8 cellular contexts compared by ENCODE assay signal in genomic region chr6:10719386-10720228, GRCh38. TPM values are rescaled to one million over a fixed set of nuclear protein-coding genes. Genes with fewer than 3 reads are reported as not detected.
DNase-seq lines count a peak whose midpoint lies in the region; ATAC-seq and TF ChIP-seq lines count a peak whose summit lies in the region.

No MANE protein-coding gene starts in this region.

- ATAC-seq in GM21737 (IDR thresholded peaks at IDR 0.05; ENCODE audit: unreplicated experiment), result no peak

- TF ChIP-seq CTCF in fibroblast of villous mesenchyme (IDR thresholded peaks at IDR 0.05; ENCODE audit: insufficient read depth, low read depth, low read length) (no peak), smooth muscle cell (IDR thresholded peaks at IDR 0.05; ENCODE audit: borderline replicate concordance, insufficient read depth, poor library complexity, severe bottlenecking) (no peak)

- WGBS in smooth muscle cell (ENCODE audit: low lambda C conversion rate), result 88% methylated on average over 11 of the region's 25 CpGs

- H3K4me2 ChIP-seq in smooth muscle cell, result no peak overlapping the region

- intact Hi-C loops in activated CD4-positive, alpha-beta memory T cell treated with anti-CD3 and anti-CD28 coated beads for 36 hours (cut with micrococcal nuclease), result loop anchor here (10.0 kb wide), 1 partner anchor 315 kb away; no protein-coding TSS in a partner anchor

- H3K27ac ChIP-seq in smooth muscle cell (ENCODE audit: low read depth), result peak overlapping the region; percentile 88

- POLR2A ChIA-PET in activated CD4-positive, alpha-beta memory T cell treated with anti-CD3 and anti-CD28 coated beads for 36 hours (lab: Charles Lee), result interaction anchor here (1.3 to 3.7 kb wide), 2 partner anchors 25 to 27 kb away, joined by 4 to 31 read pairs; partner anchors contain the start of genes C6orf52, PAK1IP1 and TMEM14B

- no peaks in the 10 kb centered on the region for H3K27me3 ChIP-seq in smooth muscle cell (ENCODE audit: low read depth)

- H3K36me3 Mint-ChIP-seq in activated CD4-positive, alpha-beta memory T cell treated with anti-CD3 and anti-CD28 coated beads for 36 hours, result peaks cover 8% of the 10 kb centered on the region

- H3K36me3 ChIP-seq in smooth muscle cell (ENCODE audit: low read depth), result no peaks in the 10 kb centered on the region

- H2AFZ ChIP-seq in smooth muscle cell (ENCODE audit: low read depth), result peak overlapping the region; percentile 31

- H3K4me1 ChIP-seq in smooth muscle cell (ENCODE audit: low read depth), result peaks cover 25% of the 10 kb centered on the region

- peak overlapping the region; percentile 84 for H3K4me3 Mint-ChIP-seq in activated CD4-positive, alpha-beta memory T cell treated with anti-CD3 and anti-CD28 coated beads for 36 hours

- peaks cover 13% of the 10 kb centered on the region for H3F3A ChIP-seq in smooth muscle cell (ENCODE audit: low read depth)

- H4K20me1 ChIP-seq in smooth muscle cell (ENCODE audit: low read depth), result no peaks in the 10 kb centered on the region

- peaks cover 10% of the 10 kb centered on the region for H3K9me3 Mint-ChIP-seq in activated CD4-positive, alpha-beta memory T cell treated with anti-CD3 and anti-CD28 coated beads for 36 hours

- H3K9ac ChIP-seq in smooth muscle cell (ENCODE audit: low read depth), result peak overlapping the region; percentile 73

- DNase-seq in SHP77 (lab: John Stamatoyannopoulos, UW) (peak; percentile 11 to 17), SHP77 treated with DMSO at 0.1 percent for 48 hours (lab: John Stamatoyannopoulos, UW) (no peak), fibroblast of villous mesenchyme (ENCODE audit: low read depth) (peak; percentile 18), smooth muscle cell (lab: John Stamatoyannopoulos, UW; ENCODE audit: unreplicated experiment) (no peak), DMS153 treated with DMSO at 0.1 percent for 48 hours (lab: John Stamatoyannopoulos, UW; ENCODE audit: unreplicated experiment) (no peak), mesenteric fat pad (ENCODE audit: low spot score) (no peak)
- DNase-seq in activated CD4-positive, alpha-beta memory T cell treated with anti-CD3 and anti-CD28 coated beads for 36 hours, result peak; percentile 70

- peak overlapping the region; percentile 80 for H3K27ac Mint-ChIP-seq in activated CD4-positive, alpha-beta memory T cell treated with anti-CD3 and anti-CD28 coated beads for 36 hours

- H3K4me1 Mint-ChIP-seq in activated CD4-positive, alpha-beta memory T cell treated with anti-CD3 and anti-CD28 coated beads for 36 hours (ENCODE audit: low read depth), result peaks cover 31% of the 10 kb centered on the region

- H3K4me3 ChIP-seq in fibroblast of villous mesenchyme (ENCODE audit: low read depth, low read length), result peak overlapping the region; percentile 76
- no peak overlapping the region for H3K4me3 ChIP-seq in smooth muscle cell

- H3K79me2 ChIP-seq in smooth muscle cell (ENCODE audit: low read depth), result peaks cover 11% of the 10 kb centered on the region

- no peaks in the 10 kb centered on the region for H3K27me3 Mint-ChIP-seq in activated CD4-positive, alpha-beta memory T cell treated with anti-CD3 and anti-CD28 coated beads for 36 hours

- no peaks in the 10 kb centered on the region for H3K9me3 ChIP-seq in smooth muscle cell (replicated peaks; ENCODE audit: low read depth)

- CTCF ChIA-PET in activated CD4-positive, alpha-beta memory T cell treated with anti-CD3 and anti-CD28 coated beads for 36 hours (lab: Charles Lee), result interaction anchor here (0.7 to 3.2 kb wide), 6 partner anchors 9 to 241 kb away, joined by 3 to 15 read pairs (median 4); partner anchors contain the start of genes C6orf52, PAK1IP1 and TMEM14B

RNA-seq across cellular contexts. Expression of gene TMEM14C, which starts 3.3 kb away (rescaled TPM):
- total RNA-seq in activated CD4-positive, alpha-beta memory T cell treated with anti-CD3 and anti-CD28 coated beads for 36 hours, result 10 to 100 TPM; 84.9 to 87.6 TPM
- total RNA-seq in fibroblast of villous mesenchyme, result 120 and 142 TPM in 2 replicates
- total RNA-seq in smooth muscle cell, result 178 and 180 TPM in 2 replicates
- 180 and 182 TPM in 2 replicates for polyA plus RNA-seq in smooth muscle cell
- 84.8 TPM for total RNA-seq in mesenteric fat pad

RNA-seq across cellular contexts. Expression of gene PAK1IP1, which starts 24.8 kb away (rescaled TPM):
- 10 to 100 TPM; 28.2 to 32.8 TPM for total RNA-seq in activated CD4-positive, alpha-beta memory T cell treated with anti-CD3 and anti-CD28 coated beads for 36 hours
- 19.0 and 25.5 TPM in 2 replicates for total RNA-seq in fibroblast of villous mesenchyme
- total RNA-seq in smooth muscle cell, result 20.9 and 23.8 TPM in 2 replicates
- 19.4 and 22.0 TPM in 2 replicates for polyA plus RNA-seq in smooth muscle cell
- 17.3 TPM for total RNA-seq in mesenteric fat pad

RNA-seq across cellular contexts. Expression of gene C6orf52, which starts 25.2 kb away (rescaled TPM):
- 1 to 10 TPM; 2.4 to 3.7 TPM for total RNA-seq in activated CD4-positive, alpha-beta memory T cell treated with anti-CD3 and anti-CD28 coated beads for 36 hours
- total RNA-seq in fibroblast of villous mesenchyme (0.32 TPM in 1 of 2 replicates, not detected in the other), smooth muscle cell (2.4 and 6.5 TPM in 2 replicates), mesenteric fat pad (1.1 TPM)
- polyA plus RNA-seq in smooth muscle cell, result 7.7 and 9.5 TPM in 2 replicates

RNA-seq across cellular contexts. Expression of gene TMEM14B, which starts 28.0 kb away (rescaled TPM):
- total RNA-seq in activated CD4-positive, alpha-beta memory T cell treated with anti-CD3 and anti-CD28 coated beads for 36 hours, result 10 to 100 TPM; 86.9 to 91.3 TPM
- total RNA-seq in fibroblast of villous mesenchyme, result 62.8 and 79.0 TPM in 2 replicates
- total RNA-seq in smooth muscle cell, result 63.7 and 72.2 TPM in 2 replicates
- 95.4 and 104 TPM in 2 replicates for polyA plus RNA-seq in smooth muscle cell
- total RNA-seq in mesenteric fat pad, result 67.8 TPM

Comparison
In these comparisons a context has a peak if more than half of its experiments do, and no peak if none do; other contexts are left out.
1. DNase-seq: peak in SHP77 (2 of 2), activated CD4-positive, alpha-beta memory T cell treated with anti-CD3 and anti-CD28 coated beads for 36 hours (single experiment) and fibroblast of villous mesenchyme (single experiment); none in SHP77 treated with DMSO at 0.1 percent for 48 hours (single experiment), smooth muscle cell (single experiment), DMS153 treated with DMSO at 0.1 percent for 48 hours (single experiment) and mesenteric fat pad (single experiment).